12 cellular contexts compared by ENCODE assay signal in the genomic region with DNA sequence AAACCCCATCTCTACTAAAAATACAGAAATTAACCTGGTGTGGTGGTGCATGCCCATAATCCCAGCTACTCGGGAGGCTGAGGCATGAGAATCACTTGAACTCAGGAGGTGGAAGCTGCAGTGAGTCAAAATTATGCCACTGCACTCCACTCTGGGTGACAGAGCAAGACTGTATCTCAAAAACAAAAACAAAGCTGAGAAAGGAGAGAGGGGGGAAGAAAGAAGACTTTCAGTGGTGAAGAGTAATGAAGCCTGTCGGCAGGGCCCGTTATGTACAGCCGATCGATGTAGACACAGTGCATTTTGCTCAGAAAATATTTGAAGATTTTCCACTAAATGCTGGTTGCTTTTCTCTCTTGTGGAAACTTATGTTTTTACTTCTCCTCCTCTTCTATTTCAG. TPM values are rescaled to one million over a fixed set of nuclear protein-coding genes. Genes with fewer than 3 reads are reported as not detected.
DNase-seq lines count a peak whose midpoint lies in the region; ATAC-seq, FAIRE-seq and TF ChIP-seq lines count a peak whose summit lies in the region.
"Had no signal": no experiment of that assay in that cellular context is flagged by ENCODE, and none has a peak within 500 bp of the region (broad histone marks: within the 10 kb centered on the region; RNA-seq: fewer than 3 reads in every experiment).

No MANE protein-coding gene starts in this region.

- peak overlapping the region; percentile 8 for H3K27ac ChIP-seq in neutrophil
- H3K27ac ChIP-seq: skin epidermis had no signal

- no peak for TF ChIP-seq CTCF in neutrophil (IDR thresholded peaks at IDR 0.05)

- no peak overlapping the region for H3K4me3 ChIP-seq in neutrophil (ENCODE audit: low read depth in 1 of 2, low read length in 1 of 2)
- H3K4me3 ChIP-seq in MG63 = no peak overlapping the region
- H3K4me3 ChIP-seq: skin epidermis had no signal

- peaks cover 9 to 11% of the 10 kb centered on the region in 2 experiments for H3K4me1 ChIP-seq in neutrophil (ENCODE audit: control insufficient read depth in 1 of 2, insufficient read depth in 1 of 2, low read depth in 1 of 2, low read length in 1 of 2)

- H3K27me3 ChIP-seq in neutrophil = no peaks in the 10 kb centered on the region
- H3K27me3 ChIP-seq in MG63 = no peaks in the 10 kb centered on the region

- H3K9me3 ChIP-seq in neutrophil = no peaks in the 10 kb centered on the region
- H3K9me3 ChIP-seq in MG63 = no peaks in the 10 kb centered on the region
- H3K9me3 ChIP-seq: SK-N-SH had no signal

- DNase-seq in RCC 7860 (ENCODE audit: low spot score) (no peak), MV-4-11 (lab: John Stamatoyannopoulos, UW) (no peak), MG63 (no peak)
- DNase-seq: activated naive CD4-positive, alpha-beta T cell treated with Interleukin-2 at 50 U/mL for 16 hours; occipital lobe; SK-N-SH had no signal

- no peak for FAIRE-seq in RCC 7860 (lab: Jason Lieb, UNC)

- ATAC-seq in GM19025 (IDR thresholded peaks at IDR 0.05; ENCODE audit: low read depth, unreplicated experiment) (peak; percentile 55), GM21576 (IDR thresholded peaks at IDR 0.05; ENCODE audit: unreplicated experiment) (peak; percentile 59), HG03095 (IDR thresholded peaks at IDR 0.05; ENCODE audit: unreplicated experiment) (peak; percentile 84), HG02981 (IDR thresholded peaks at IDR 0.05; ENCODE audit: unreplicated experiment) (no peak)

- H3K36me3 ChIP-seq in neutrophil = no peaks in the 10 kb centered on the region
- peaks cover 22% of the 10 kb centered on the region for H3K36me3 ChIP-seq in MG63

RNA-seq across cellular contexts. Expression of a gene that starts 13.8 kb away (rescaled TPM):
- 31.1 and 34.5 TPM in 2 replicates for total RNA-seq in MG63 (2014; rRNA removed; shearing (Covaris generic); ENCODE audit: low replicate concordance)
